In the genomic region with DNA sequence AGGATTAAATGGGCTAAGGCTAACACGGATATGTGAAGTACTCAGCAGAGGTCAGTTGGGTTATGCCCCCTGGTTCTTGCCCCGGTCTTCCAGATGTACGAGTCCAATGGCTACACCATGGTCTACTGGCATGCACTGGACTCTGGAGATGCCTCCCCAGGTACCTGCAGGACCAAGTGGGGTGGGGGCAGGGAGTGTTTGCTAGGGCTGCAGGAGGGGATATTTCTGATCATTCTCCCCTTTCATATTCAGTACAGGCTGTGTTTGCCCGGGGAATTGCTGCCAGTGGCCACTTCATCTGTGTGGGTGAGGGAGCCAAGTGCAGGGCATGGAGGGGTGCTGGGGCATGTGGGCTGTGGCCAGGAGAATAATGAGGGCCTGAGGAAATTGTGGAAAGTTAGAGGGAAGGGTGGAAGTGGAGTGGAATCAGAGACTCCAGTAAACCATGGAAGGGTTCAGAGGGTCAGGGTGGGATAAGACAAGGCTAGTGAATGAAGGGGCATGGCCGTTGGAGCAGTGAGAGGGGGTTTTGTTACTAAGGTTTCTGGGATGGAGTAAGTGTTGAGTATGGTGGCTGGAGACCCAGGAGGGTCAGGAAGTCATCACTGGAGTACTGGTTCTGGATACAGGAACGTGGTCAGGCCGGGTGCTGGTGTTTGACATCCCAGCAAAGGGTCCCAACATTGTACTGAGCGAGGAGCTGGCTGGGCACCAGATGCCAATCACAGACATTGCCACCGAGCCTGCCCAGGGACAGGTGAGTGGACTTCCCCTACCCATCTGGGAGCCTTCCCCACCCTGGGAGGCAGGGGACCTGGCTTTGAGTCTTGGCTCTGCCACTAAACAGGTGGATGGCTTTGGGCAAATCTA, we compare ENCODE assay signal across 13 cellular contexts. TPM values are rescaled to one million over a fixed set of nuclear protein-coding genes. Genes with fewer than 3 reads are reported as not detected.
DNase-seq lines count a peak whose midpoint lies in the region; ATAC-seq and TF ChIP-seq lines count a peak whose summit lies in the region.
"Had no signal": no experiment of that assay in that cellular context is flagged by ENCODE, and none has a peak within 500 bp of the region (broad histone marks: within the 10 kb centered on the region; RNA-seq: fewer than 3 reads in every experiment).

No MANE protein-coding gene starts in this region.

- intact Hi-C loops in mammary epithelial cell (cut with micrococcal nuclease) = no loop called here

- no peaks in the 10 kb centered on the region for H4K20me1 ChIP-seq in SK-N-SH (ENCODE audit: insufficient read depth)
- no peaks in the 10 kb centered on the region for H4K20me1 ChIP-seq in Karpas-422 (ENCODE audit: insufficient read depth, low read depth, low read length)
- H4K20me1 ChIP-seq in mammary epithelial cell (ENCODE audit: insufficient read depth, low read length) = no peaks in the 10 kb centered on the region

- H2AFZ ChIP-seq in SK-N-SH (ENCODE audit: low read depth) = no peak overlapping the region
- no peak overlapping the region for H2AFZ ChIP-seq in Karpas-422 (ENCODE audit: low read length)
- no peak overlapping the region for H2AFZ ChIP-seq in mammary epithelial cell (ENCODE audit: low read depth, low read length)

- no peak overlapping the region for H3K27ac ChIP-seq in SK-N-SH (ENCODE audit: low read depth in 2 of 2, low read length in 1 of 2)
- peak overlapping the region; percentile 23; the same call in 1 of the 2 replicates for H3K27ac ChIP-seq in Karpas-422 (ENCODE audit: low read length)
- H3K27ac ChIP-seq in mammary epithelial cell (ENCODE audit: insufficient read depth, low read depth, low read length) = peak overlapping the region; percentile 96
- H3K27ac ChIP-seq: tibial artery had no signal

- TF ChIP-seq RAD21 in SK-N-SH (IDR thresholded peaks at IDR 0.05; ENCODE audit: low read length) = no peak

- POLR2A ChIA-PET in SK-N-SH (lab: Yijun Ruan, JAX) = interaction anchor here (1.0 to 3.1 kb wide), 3 partner anchors 35 to 49 kb away, joined by 3 to 28 read pairs (median 3); partner anchors contain the start of gene WBP1

- TF ChIP-seq CTCF in SK-N-SH (IDR thresholded peaks at IDR 0.05) (no peak), mammary epithelial cell (conservative IDR thresholded peaks at IDR 0.05 in 1 of 2, IDR thresholded peaks at IDR 0.05 in 1 of 2; ENCODE audit: extremely low read depth in 1 of 2, insufficient read depth in 1 of 2, low read depth in 1 of 2, low read length in 2 of 2) (no peak), nephron progenitor cell (IDR thresholded peaks at IDR 0.05) (no peak)

- DNase-seq in SK-N-SH (peak; percentile 5), Karpas-422 (no peak), mammary epithelial cell (no peak), nephron progenitor cell (no peak), NCI-H524 (lab: John Stamatoyannopoulos, UW) (no peak)
- DNase-seq: activated CD4-positive, CD25-positive, alpha-beta regulatory T cell treated with anti-CD3 and anti-CD28 coated beads, Interleukin-2, amount 50 U/mL, for 72 hours; GF-D8; GOT3; NCI-H2171 treated with DMSO at 0.1 percent for 48 hours; tibial artery had no signal

- H3F3A ChIP-seq in SK-N-SH (replicated peaks; ENCODE audit: insufficient read depth) = peaks cover 8% of the 10 kb centered on the region

- BruUV-seq in mammary epithelial cell (replicated peaks; lab: Mats Ljungman, UMichigan) = no TSS peak

- CTCF ChIA-PET in SK-N-SH (lab: Yijun Ruan, JAX) (interaction anchor here (1.0 to 3.8 kb wide), 5 partner anchors 10 to 108 kb away, joined by 3 to 22 read pairs (median 4); partner anchors contain the start of gene INO80B), mammary epithelial cell (lab: Charles Lee; ENCODE audit: low non-redundant PET) (no interaction called here)

- WGBS in SK-N-SH (ENCODE audit: low lambda C conversion rate) = 89% methylated on average over 8 of the region's 9 CpGs
- WGBS in mammary epithelial cell (ENCODE audit: low coverage, missing lambda C conversion rate) = 56% methylated on average over 6 of the region's 9 CpGs

- dilution Hi-C loops in mammary epithelial cell (cut with HindIII; ENCODE audit: low sequenced_read_pairs) = no loop called here

- H3K36me3 Mint-ChIP-seq in nephron progenitor cell (ENCODE audit: low read depth) = peaks cover 24% of the 10 kb centered on the region

- in situ Hi-C loops in mammary epithelial cell (cut with MboI; ENCODE audit: low sequenced_read_pairs in 2 of 2) = no loop called here

- H3K4me2 ChIP-seq in SK-N-SH (no peak overlapping the region), Karpas-422 (ENCODE audit: low read depth, low read length, poor library complexity, severe bottlenecking) (peak overlapping the region; percentile 91), mammary epithelial cell (ENCODE audit: insufficient read depth, low read depth, low read length) (no peak overlapping the region)

- no peak for ATAC-seq in SK-N-SH treated with all-trans-retinoic acid at 6 μM for 48 hours
- ATAC-seq in HG03045 (IDR thresholded peaks at IDR 0.05; ENCODE audit: unreplicated experiment) = no peak
- no peak for ATAC-seq in HG03196 (IDR thresholded peaks at IDR 0.05; ENCODE audit: unreplicated experiment)

- H3K36me3 ChIP-seq in SK-N-SH (replicated peaks in 1 of 2; ENCODE audit: control insufficient read depth in 1 of 2, insufficient read depth in 2 of 2, low read length in 1 of 2) (peaks cover 6 to 30% of the 10 kb centered on the region in 2 experiments), Karpas-422 (ENCODE audit: insufficient read depth, low read length) (peaks cover 15% of the 10 kb centered on the region), mammary epithelial cell (ENCODE audit: insufficient read depth, low read length) (peaks cover 16% of the 10 kb centered on the region)

- peak overlapping the region; percentile 92 for H3K27ac Mint-ChIP-seq in nephron progenitor cell

- peaks cover 0 to 16% of the 10 kb centered on the region in 2 experiments; a peak in 1 of 4 replicates for H3K4me1 ChIP-seq in SK-N-SH (ENCODE audit: control insufficient read depth in 1 of 2, insufficient read depth in 2 of 2, low read depth in 1 of 2, low read length in 1 of 2)
- H3K4me1 ChIP-seq in Karpas-422 (ENCODE audit: low read length) = peaks cover 48% of the 10 kb centered on the region
- H3K4me1 ChIP-seq in mammary epithelial cell (ENCODE audit: insufficient read depth, low read length) = peaks cover 61% of the 10 kb centered on the region

- H3K9me3 ChIP-seq in SK-N-SH (no peaks in the 10 kb centered on the region), Karpas-422 (ENCODE audit: low read length) (no peaks in the 10 kb centered on the region), mammary epithelial cell (replicated peaks; ENCODE audit: insufficient read depth, low read length) (no peaks in the 10 kb centered on the region)
- H3K9me3 ChIP-seq: tibial artery had no signal

- no peak overlapping the region for H3K4me3 ChIP-seq in SK-N-SH (ENCODE audit: low read depth in 2 of 2, low read length in 1 of 2)
- peak overlapping the region; percentile 84; the same call in 1 of the 2 replicates for H3K4me3 ChIP-seq in Karpas-422 (ENCODE audit: low read length)
- no peak overlapping the region for H3K4me3 ChIP-seq in mammary epithelial cell (replicated peaks in 1 of 3; ENCODE audit: insufficient read depth in 1 of 3, low read depth in 2 of 3, low read length in 3 of 3)
- H3K4me3 ChIP-seq: tibial artery had no signal

- H3K9me2 ChIP-seq in SK-N-SH = no peaks in the 10 kb centered on the region
- no peaks in the 10 kb centered on the region for H3K9me2 ChIP-seq in Karpas-422 (replicated peaks; ENCODE audit: insufficient read depth, low read length)

- H3K9me3 Mint-ChIP-seq in nephron progenitor cell = no peaks in the 10 kb centered on the region

- peaks cover 23% of the 10 kb centered on the region for H3K27me3 Mint-ChIP-seq in nephron progenitor cell (ENCODE audit: low read depth, poor library complexity)

- peaks cover 45% of the 10 kb centered on the region for H3K4me1 Mint-ChIP-seq in nephron progenitor cell

- no peak for TF ChIP-seq EP300 in SK-N-SH (IDR thresholded peaks at IDR 0.05; ENCODE audit: borderline replicate concordance in 1 of 2, low read depth in 1 of 2, low read length in 1 of 2)

- no peak overlapping the region for H3K9ac ChIP-seq in SK-N-SH
- peak overlapping the region; percentile 86 for H3K9ac ChIP-seq in Karpas-422 (ENCODE audit: low read length)
- H3K9ac ChIP-seq in mammary epithelial cell (ENCODE audit: insufficient read depth, low read length) = no peak overlapping the region

- H3K79me2 ChIP-seq in SK-N-SH (ENCODE audit: insufficient read depth) (no peaks in the 10 kb centered on the region), Karpas-422 (ENCODE audit: low read length) (peaks cover 19% of the 10 kb centered on the region), mammary epithelial cell (ENCODE audit: insufficient read depth, low read length) (peaks cover 10% of the 10 kb centered on the region)

- H3K4me3 Mint-ChIP-seq in nephron progenitor cell = peak overlapping the region; percentile 95

- H3K27me3 ChIP-seq in SK-N-SH (ENCODE audit: insufficient read depth) = no peaks in the 10 kb centered on the region
- no peaks in the 10 kb centered on the region for H3K27me3 ChIP-seq in Karpas-422 (ENCODE audit: low read length)
- H3K27me3 ChIP-seq in mammary epithelial cell (ENCODE audit: insufficient read depth, low read length) = no peaks in the 10 kb centered on the region
- H3K27me3 ChIP-seq: tibial artery had no signal

RNA-seq across cellular contexts. Expression of gene WDR54, which starts 1.9 kb away (rescaled TPM):
- polyA plus RNA-seq in SK-N-SH (2012; rRNA removed) (50.7 and 61.6 TPM in 2 replicates), mammary epithelial cell (88.7 TPM)
- 26.2 and 39.5 TPM in 2 replicates for polyA plus RNA-seq in SK-N-SH (2012; cell fraction: cytosol; rRNA removed)
- polyA plus RNA-seq in SK-N-SH (2012; cell fraction: nucleus; rRNA removed) = 54.2 and 62.7 TPM in 2 replicates
- total RNA-seq in Karpas-422 (2014; rRNA removed; shearing (Covaris generic); ENCODE audit: low replicate concordance) = 130 and 239 TPM in 2 replicates
- 10 to 100 TPM; 39.0 to 50.4 TPM for total RNA-seq in mammary epithelial cell
- 46.2 TPM for polyA minus RNA-seq in mammary epithelial cell

RNA-seq across cellular contexts. Expression of gene C2orf81, which starts 2.0 kb away (rescaled TPM):
- polyA plus RNA-seq in SK-N-SH (2012; rRNA removed) = 1.2 and 2.5 TPM in 2 replicates
- polyA plus RNA-seq in SK-N-SH (2012; cell fraction: cytosol; rRNA removed) = 0.85 and 2.1 TPM in 2 replicates
- polyA plus RNA-seq in SK-N-SH (2012; cell fraction: nucleus; rRNA removed) = 3.4 and 4.9 TPM in 2 replicates
- total RNA-seq in Karpas-422 (2014; rRNA removed; shearing (Covaris generic); ENCODE audit: low replicate concordance) = 3.8 and 7.6 TPM in 2 replicates
- 1 to 10 TPM; 2.5 to 9.5 TPM for total RNA-seq in mammary epithelial cell
- 1.9 TPM for polyA plus RNA-seq in mammary epithelial cell
- polyA minus RNA-seq in mammary epithelial cell = not detected

RNA-seq across cellular contexts. Expression of gene RTKN, which starts 18.3 kb away (rescaled TPM):
- polyA plus RNA-seq in SK-N-SH (2012; rRNA removed) (22.6 and 23.4 TPM in 2 replicates), mammary epithelial cell (99.4 TPM)
- 8.6 and 13.1 TPM in 2 replicates for polyA plus RNA-seq in SK-N-SH (2012; cell fraction: cytosol; rRNA removed)
- polyA plus RNA-seq in SK-N-SH (2012; cell fraction: nucleus; rRNA removed) = 80.0 and 93.6 TPM in 2 replicates
- 28.1 and 31.5 TPM in 2 replicates for total RNA-seq in Karpas-422 (2014; rRNA removed; shearing (Covaris generic); ENCODE audit: low replicate concordance)
- 100 to 1,000 TPM; 124 to 206 TPM for total RNA-seq in mammary epithelial cell
- 77.8 TPM for polyA minus RNA-seq in mammary epithelial cell

RNA-seq across cellular contexts. Expression of gene INO80B, which starts 31.4 kb away (rescaled TPM):
- polyA plus RNA-seq in SK-N-SH (2012; rRNA removed) = 41.7 and 48.4 TPM in 2 replicates
- polyA plus RNA-seq in SK-N-SH (2012; cell fraction: cytosol; rRNA removed) = 20.6 and 28.3 TPM in 2 replicates
- polyA plus RNA-seq in SK-N-SH (2012; cell fraction: nucleus; rRNA removed) = 259 and 308 TPM in 2 replicates
- total RNA-seq in Karpas-422 (2014; rRNA removed; shearing (Covaris generic); ENCODE audit: low replicate concordance) = 29.3 and 86.9 TPM in 2 replicates
- total RNA-seq in mammary epithelial cell = 10 to 100 TPM; 15.0 to 43.2 TPM
- polyA plus RNA-seq in mammary epithelial cell = 11.7 TPM
- polyA minus RNA-seq in mammary epithelial cell = 0.47 TPM

RNA-seq across cellular contexts. Expression of gene WBP1, which starts 34.8 kb away (rescaled TPM):
- polyA plus RNA-seq in SK-N-SH (2012; rRNA removed) (184 and 193 TPM in 2 replicates), mammary epithelial cell (71.6 TPM)
- 70.5 and 98.4 TPM in 2 replicates for polyA plus RNA-seq in SK-N-SH (2012; cell fraction: cytosol; rRNA removed)
- 969 and 1,280 TPM in 2 replicates for polyA plus RNA-seq in SK-N-SH (2012; cell fraction: nucleus; rRNA removed)
- total RNA-seq in Karpas-422 (2014; rRNA removed; shearing (Covaris generic); ENCODE audit: low replicate concordance) = 124 and 149 TPM in 2 replicates
- 10 to 100 TPM; 42.7 to 79.3 TPM for total RNA-seq in mammary epithelial cell
- polyA minus RNA-seq in mammary epithelial cell = 64.7 TPM

Comparison
In these comparisons a context has a peak if more than half of its experiments do, and no peak if none do; other contexts are left out.
1. H3K27ac ChIP-seq: peak in Karpas-422 (single experiment) and mammary epithelial cell (single experiment); none in SK-N-SH (0 of 2).